Comparison of ENCODE assay signal across 15 cellular contexts in genomic region chr2:88857274-88857741, GRCh38.
A peak's percentile ranks its signal among the peaks of the same experiment; 100 is the strongest.
DNase-seq lines count a peak whose midpoint lies in the region; TF ChIP-seq lines count a peak whose summit lies in the region.
"Had no signal": no experiment of that assay in that cellular context is flagged by ENCODE, and none has a peak within 500 bp of the region (broad histone marks: within the 10 kb centered on the region; RNA-seq: fewer than 3 reads in every experiment).

No MANE protein-coding gene starts in this region.

- DNase-seq in AML-193 (lab: John Stamatoyannopoulos, UW) (peak; percentile 100), RPMI7951 (ENCODE audit: low read depth) (peak; percentile 41), kidney tubule cell (ENCODE audit: low spot score) (peak; percentile 4), H4 (ENCODE audit: low spot score) (no peak), COR-L47 (lab: John Stamatoyannopoulos, UW) (no peak), dorsolateral prefrontal cortex (no peak)
- DNase-seq in activated T-helper 2 cell treated with anti-CD3 and anti-CD28 coated beads, Interferon-gamma antibody, Interleukin-2, Interleukin-4, amounts not matched to agents 10 μg/mL and 5 μg/mL and 100 μg/mL, durations not matched to agents 14 hours and 24 hours and 36 hours (ENCODE audit: low spot score) = no peak
- DNase-seq: activated CD4-positive, alpha-beta T cell treated with anti-CD3 and anti-CD28 coated beads, Interleukin-2, amount 10 ng/mL, durations not matched to agents 24 days and 14 days; NCI-H2081 treated with DMSO at 0.1 percent for 48 hours; upper lobe of right lung had no signal

- TF ChIP-seq POLR2A in GM18951 (IDR thresholded peaks at IDR 0.05; ENCODE audit: extremely low read depth, insufficient read depth, insufficient read length) = peak; percentile 78

- H3K4me3 ChIP-seq in dorsolateral prefrontal cortex = no peak overlapping the region
- H3K4me3 ChIP-seq: hepatocyte, MG63, upper lobe of right lung had no signal

- no peak overlapping the region for H3K4me3 Mint-ChIP-seq in activated T-helper 2 cell treated with anti-CD3 and anti-CD28 coated beads, Interferon-gamma antibody, Interleukin-2, Interleukin-4, amounts not matched to agents 10 μg/mL and 5 μg/mL and 100 μg/mL, durations not matched to agents 14 hours and 24 hours and 36 hours (ENCODE audit: low read depth)
- H3K4me3 Mint-ChIP-seq: activated CD4-positive, alpha-beta T cell treated with anti-CD3 and anti-CD28 coated beads, Interleukin-2, amount 10 ng/mL, durations not matched to agents 24 days and 14 days had no signal

- TF ChIP-seq CTCF in dorsolateral prefrontal cortex (IDR thresholded peaks at IDR 0.05 in 54 of 56, conservative IDR thresholded peaks at IDR 0.05 in 2 of 56; ENCODE audit: low read depth in 1 of 56, partially characterized antibody in 56 of 56) = no peak

- peaks cover 0 to 17% (median 2%) of the 10 kb centered on the region in 45 donors for H3K27me3 ChIP-seq in dorsolateral prefrontal cortex
- H3K27me3 ChIP-seq: brain microvascular endothelial cell, hepatocyte, MG63, upper lobe of right lung had no signal

- in situ Hi-C loops in GM18951 (cut with MboI; ENCODE audit: low sequenced_read_pairs, unreplicated experiment) = no loop called here

- H3K27ac ChIP-seq in dorsolateral prefrontal cortex = no peak overlapping the region
- H3K27ac ChIP-seq: brain microvascular endothelial cell, hepatocyte, upper lobe of right lung had no signal

- no peaks in the 10 kb centered on the region for H3K9me3 Mint-ChIP-seq in activated T-helper 2 cell treated with anti-CD3 and anti-CD28 coated beads, Interferon-gamma antibody, Interleukin-2, Interleukin-4, amounts not matched to agents 10 μg/mL and 5 μg/mL and 100 μg/mL, durations not matched to agents 14 hours and 24 hours and 36 hours
- H3K9me3 Mint-ChIP-seq: activated CD4-positive, alpha-beta T cell treated with anti-CD3 and anti-CD28 coated beads, Interleukin-2, amount 10 ng/mL, durations not matched to agents 24 days and 14 days; activated naive CD4-positive, alpha-beta T cell treated with anti-CD3 and anti-CD28 coated beads, Interleukin-2, amount 50 U/mL, for 72 hours had no signal

- H3K27ac Mint-ChIP-seq in activated T-helper 2 cell treated with anti-CD3 and anti-CD28 coated beads, Interferon-gamma antibody, Interleukin-2, Interleukin-4, amounts not matched to agents 10 μg/mL and 5 μg/mL and 100 μg/mL, durations not matched to agents 14 hours and 24 hours and 36 hours = no peak overlapping the region
- H3K27ac Mint-ChIP-seq: activated CD4-positive, alpha-beta T cell treated with anti-CD3 and anti-CD28 coated beads, Interleukin-2, amount 10 ng/mL, durations not matched to agents 24 days and 14 days; activated naive CD4-positive, alpha-beta T cell treated with anti-CD3 and anti-CD28 coated beads, Interleukin-2, amount 50 U/mL, for 72 hours had no signal

- H3K4me1 Mint-ChIP-seq in activated T-helper 2 cell treated with anti-CD3 and anti-CD28 coated beads, Interferon-gamma antibody, Interleukin-2, Interleukin-4, amounts not matched to agents 10 μg/mL and 5 μg/mL and 100 μg/mL, durations not matched to agents 14 hours and 24 hours and 36 hours (ENCODE audit: low read depth) = peaks cover 3% of the 10 kb centered on the region

- no peaks in the 10 kb centered on the region for H3K36me3 Mint-ChIP-seq in activated T-helper 2 cell treated with anti-CD3 and anti-CD28 coated beads, Interferon-gamma antibody, Interleukin-2, Interleukin-4, amounts not matched to agents 10 μg/mL and 5 μg/mL and 100 μg/mL, durations not matched to agents 14 hours and 24 hours and 36 hours (ENCODE audit: low read depth)
- H3K36me3 Mint-ChIP-seq: activated naive CD4-positive, alpha-beta T cell treated with anti-CD3 and anti-CD28 coated beads, Interleukin-2, amount 50 U/mL, for 72 hours had no signal

- H3K27me3 Mint-ChIP-seq in activated T-helper 2 cell treated with anti-CD3 and anti-CD28 coated beads, Interferon-gamma antibody, Interleukin-2, Interleukin-4, amounts not matched to agents 10 μg/mL and 5 μg/mL and 100 μg/mL, durations not matched to agents 14 hours and 24 hours and 36 hours (ENCODE audit: low read depth) = peaks cover 7% of the 10 kb centered on the region

- intact Hi-C loops in activated T-helper 2 cell treated with anti-CD3 and anti-CD28 coated beads, Interferon-gamma antibody, Interleukin-2, Interleukin-4, amounts not matched to agents 10 μg/mL and 5 μg/mL and 100 μg/mL, durations not matched to agents 14 hours and 24 hours and 36 hours (cut with micrococcal nuclease) = no loop called here
- intact Hi-C loops in dorsolateral prefrontal cortex (cut with DNase I) = no loop called here

Comparison
In these comparisons a context has a peak if more than half of its experiments do, and no peak if none do; other contexts are left out.
1. DNase-seq: peak in AML-193 (2 of 2), RPMI7951 (single experiment) and kidney tubule cell (single experiment); none in activated T-helper 2 cell treated with anti-CD3 and anti-CD28 coated beads, Interferon-gamma antibody, Interleukin-2, Interleukin-4, amounts not matched to agents 10 μg/mL and 5 μg/mL and 100 μg/mL, durations not matched to agents 14 hours and 24 hours and 36 hours (single experiment), H4 (single experiment), COR-L47 (single experiment) and dorsolateral prefrontal cortex (0 of 10).